Comparison of ENCODE assay signal across 14 cellular contexts in genomic region chr18:72811047-72811446, GRCh38. TPM values are rescaled to one million over a fixed set of nuclear protein-coding genes. Genes with fewer than 3 reads are reported as not detected.
DNase-seq lines count a peak whose midpoint lies in the region; ATAC-seq, FAIRE-seq and TF ChIP-seq lines count a peak whose summit lies in the region.
"Had no signal": no experiment of that assay in that cellular context is flagged by ENCODE, and none has a peak within 500 bp of the region (broad histone marks: within the 10 kb centered on the region; RNA-seq: fewer than 3 reads in every experiment).

No MANE protein-coding gene starts in this region.

- H3K9ac ChIP-seq in GM12878 (ENCODE audit: control insufficient read depth, insufficient read depth, low read length): no peak overlapping the region

- no peaks in the 10 kb centered on the region for H3K27me3 Mint-ChIP-seq in activated CD4-positive, alpha-beta T cell treated with anti-CD3 and anti-CD28 coated beads, Interleukin-2, amount 10 ng/mL, durations not matched to agents 24 days and 14 days
- no peaks in the 10 kb centered on the region for H3K27me3 Mint-ChIP-seq in natural killer cell treated with Interleukin-12 subunit alpha and Interleukin-12 subunit beta and Interleukin-15 and Interleukin-18, amount 100 ng/mL, for 72 hours
- H3K27me3 Mint-ChIP-seq: central memory CD8-positive, alpha-beta T cell had no signal

- H3K79me2 ChIP-seq in GM12878 (ENCODE audit: control insufficient read depth, insufficient read depth, low read length): no peaks in the 10 kb centered on the region

- H3K4me3 ChIP-seq in GM12878 (no peak overlapping the region), H7 (ENCODE audit: insufficient read depth, low read depth, low read length) (no peak overlapping the region)

- H2AFZ ChIP-seq in GM12878 (ENCODE audit: control insufficient read depth, low read depth, low read length): no peak overlapping the region

- no peak for TF ChIP-seq RAD21 in GM12878 (IDR thresholded peaks at IDR 0.05; ENCODE audit: insufficient read depth, low read depth, low read length)

- H3K36me3 ChIP-seq in GM12878 (ENCODE audit: control insufficient read depth in 2 of 2, insufficient read depth in 2 of 2, low read length in 1 of 2) (no peaks in the 10 kb centered on the region), H7 (replicated peaks; ENCODE audit: control insufficient read depth, insufficient read depth, low read length) (no peaks in the 10 kb centered on the region)

- 25% methylated on average over 7 of the region's 7 CpGs for WGBS in GM12878 (ENCODE audit: insufficient coverage, insufficient replicate concordance, low lambda C conversion rate, missing lambda C conversion rate)

- no peak overlapping the region for H3K4me3 Mint-ChIP-seq in activated CD4-positive, alpha-beta T cell treated with anti-CD3 and anti-CD28 coated beads, Interleukin-2, amount 10 ng/mL, durations not matched to agents 24 days and 14 days
- no peak overlapping the region for H3K4me3 Mint-ChIP-seq in natural killer cell treated with Interleukin-12 subunit alpha and Interleukin-12 subunit beta and Interleukin-15 and Interleukin-18, amount 100 ng/mL, for 72 hours
- H3K4me3 Mint-ChIP-seq: central memory CD8-positive, alpha-beta T cell; HFFc6 had no signal

- no peak overlapping the region for H3K27ac ChIP-seq in GM12878 (ENCODE audit: control insufficient read depth, insufficient read depth)

- H4K20me1 ChIP-seq in GM12878 (ENCODE audit: control insufficient read depth, insufficient read depth): no peaks in the 10 kb centered on the region

- no peak for TF ChIP-seq CTCF in GM12878 (IDR thresholded peaks at IDR 0.05 in 2 of 3, conservative IDR thresholded peaks at IDR 0.05 in 1 of 3; ENCODE audit: control insufficient read depth in 2 of 3, extremely low read depth in 1 of 3, insufficient read depth in 1 of 3, low read depth in 3 of 3, low read length in 3 of 3)

- no peak for FAIRE-seq in GM12878 (lab: Jason Lieb, UNC)

- no peak overlapping the region for H3K4me2 ChIP-seq in GM12878 (ENCODE audit: control insufficient read depth, insufficient read depth)

- intact Hi-C loops in GM12878 (cut with micrococcal nuclease; ENCODE audit: unreplicated experiment): no loop called here
- intact Hi-C loops in activated CD4-positive, alpha-beta T cell treated with anti-CD3 and anti-CD28 coated beads, Interleukin-2, amount 10 ng/mL, durations not matched to agents 24 days and 14 days (cut with micrococcal nuclease): no loop called here

- CTCF ChIA-PET in GM12878 (lab: Yijun Ruan, JAX): no interaction called here

- no peak for TF ChIP-seq EP300 in GM12878 (IDR thresholded peaks at IDR 0.05; ENCODE audit: borderline replicate concordance in 1 of 2, control insufficient read depth in 1 of 2, low read depth in 2 of 2, low read length in 2 of 2)

- no peak overlapping the region for H3K27ac Mint-ChIP-seq in activated CD4-positive, alpha-beta T cell treated with anti-CD3 and anti-CD28 coated beads, Interleukin-2, amount 10 ng/mL, durations not matched to agents 24 days and 14 days
- no peak overlapping the region for H3K27ac Mint-ChIP-seq in natural killer cell treated with Interleukin-12 subunit alpha and Interleukin-12 subunit beta and Interleukin-15 and Interleukin-18, amount 100 ng/mL, for 72 hours
- H3K27ac Mint-ChIP-seq: HFFc6 had no signal

- RAD21 ChIA-PET in GM12878 (lab: Charles Lee; ENCODE audit: unreplicated experiment): no interaction called here

- no peaks in the 10 kb centered on the region for H3K36me3 Mint-ChIP-seq in activated CD4-positive, alpha-beta T cell treated with anti-CD3 and anti-CD28 coated beads, Interleukin-2, amount 10 ng/mL, durations not matched to agents 24 days and 14 days (ENCODE audit: low read depth)
- no peaks in the 10 kb centered on the region for H3K36me3 Mint-ChIP-seq in natural killer cell treated with Interleukin-12 subunit alpha and Interleukin-12 subunit beta and Interleukin-15 and Interleukin-18, amount 100 ng/mL, for 72 hours

- H3K4me1 Mint-ChIP-seq in activated CD4-positive, alpha-beta T cell treated with anti-CD3 and anti-CD28 coated beads, Interleukin-2, amount 10 ng/mL, durations not matched to agents 24 days and 14 days: no peaks in the 10 kb centered on the region
- no peaks in the 10 kb centered on the region for H3K4me1 Mint-ChIP-seq in natural killer cell treated with Interleukin-12 subunit alpha and Interleukin-12 subunit beta and Interleukin-15 and Interleukin-18, amount 100 ng/mL, for 72 hours (ENCODE audit: low read depth in 2 of 2)
- H3K4me1 Mint-ChIP-seq: central memory CD8-positive, alpha-beta T cell had no signal

- in situ Hi-C loops in GM12878 (cut with MboI): no loop called here

- peak; percentile 28 for DNase-seq in NCI-H1092 (lab: John Stamatoyannopoulos, UW)
- no peak for DNase-seq in GM12878 (ENCODE audit: low read depth, low spot score)
- no peak for DNase-seq in activated CD4-positive, alpha-beta T cell treated with anti-CD3 and anti-CD28 coated beads, Interleukin-2, amount 10 ng/mL, durations not matched to agents 24 days and 14 days
- no peak for DNase-seq in H7
- no peak for DNase-seq in natural killer cell treated with Interleukin-12 subunit alpha and Interleukin-12 subunit beta and Interleukin-15 and Interleukin-18, amount 100 ng/mL, for 72 hours (ENCODE audit: low spot score)
- DNase-seq: activated T-cell treated with anti-CD3 and anti-CD28 coated beads, Interleukin-2, amount 50 U/mL, for 1 hour; HFFc6; islet precursor cell; NCI-H2081 treated with DMSO at 0.1 percent for 48 hours had no signal

- no TSS peak for BruUV-seq in GM12878 (replicated peaks; lab: Mats Ljungman, UMichigan)

- H3K9me3 ChIP-seq in GM12878 (replicated peaks; ENCODE audit: control insufficient read depth, insufficient read depth, low read length): no peaks in the 10 kb centered on the region

- no peaks in the 10 kb centered on the region for H3K4me1 ChIP-seq in GM12878 (ENCODE audit: control insufficient read depth, insufficient read depth, low read length)

- no peak for TF ChIP-seq POLR2A in GM12878 (IDR thresholded peaks at IDR 0.05; ENCODE audit: low read depth, low read length)

- SMC1A ChIA-PET in GM12878 (lab: Charles Lee; ENCODE audit: uncharacterized antibody, unreplicated experiment): interaction anchor here (0.7 kb wide), 1 partner anchor 47 kb away, joined by 3 read pairs; no protein-coding TSS in a partner anchor

- POLR2A ChIA-PET in GM12878 (lab: Charles Lee): no interaction called here

- H3K27me3 ChIP-seq in GM12878 (replicated peaks in 1 of 2; ENCODE audit: control insufficient read depth in 2 of 2, insufficient read depth in 2 of 2, low read length in 1 of 2): no peaks in the 10 kb centered on the region
- no peaks in the 10 kb centered on the region for H3K27me3 ChIP-seq in H7 (ENCODE audit: control insufficient read depth, insufficient read depth, low read length)

- no peaks in the 10 kb centered on the region for H3K9me3 Mint-ChIP-seq in activated CD4-positive, alpha-beta T cell treated with anti-CD3 and anti-CD28 coated beads, Interleukin-2, amount 10 ng/mL, durations not matched to agents 24 days and 14 days
- H3K9me3 Mint-ChIP-seq in natural killer cell treated with Interleukin-12 subunit alpha and Interleukin-12 subunit beta and Interleukin-15 and Interleukin-18, amount 100 ng/mL, for 72 hours: peaks cover 17% of the 10 kb centered on the region
- H3K9me3 Mint-ChIP-seq: HFFc6 had no signal

- ATAC-seq in GM18868 (IDR thresholded peaks at IDR 0.05; ENCODE audit: unreplicated experiment): peak; percentile 98
- peak; percentile 64 for ATAC-seq in GM21576 (IDR thresholded peaks at IDR 0.05; ENCODE audit: unreplicated experiment)
- peak; percentile 93 for ATAC-seq in GM12878
- no peak for ATAC-seq in HG02588 (IDR thresholded peaks at IDR 0.05; ENCODE audit: unreplicated experiment)
- ATAC-seq in natural killer cell treated with Interleukin-12 subunit alpha and Interleukin-12 subunit beta and Interleukin-15 and Interleukin-18, amount 100 ng/mL, for 72 hours: no peak

TF ChIP-seq in GM12878, 131 proteins besides CTCF, POLR2A, EP300 and RAD21 (continues in another document):
- TF ChIP-seq ATF2 (IDR thresholded peaks at IDR 0.05; ENCODE audit: low read length) (no peak), SIX5 (IDR thresholded peaks at IDR 0.05; ENCODE audit: low read depth, low read length, severe bottlenecking) (no peak)

RNA-seq across cellular contexts. Expression of gene NETO1, which starts 56.7 kb away (rescaled TPM):
- total RNA-seq in GM12878 (2013; cell fraction: nucleolus; rRNA removed): not detected in 2 replicates
- total RNA-seq in GM12878 (2014; rRNA removed) (0.05 TPM in 1 of 2 replicates, not detected in the other), GM12878 (2014; rRNA removed; fragmentation: Illumina TruSeq; extraction: Trizol) (not detected in 2 replicates), GM12878 (2021) (not detected in 2 replicates)
- not detected for polyA plus RNA-seq in GM12878 (2011; ENCODE audit: low read depth)
- polyA plus RNA-seq in GM12878 (2011; rRNA removed) (0.10 and 0.52 TPM in 2 replicates), GM12878 (2014; fragmentation: Illumina TruSeq; extraction: Trizol) (not detected in 2 replicates), GM12878 (2014; fragmentation: Nextera tagmentation; extraction: Ambion mirVana) (not detected), GM12878 (2014; rRNA removed) (not detected in 2 replicates), GM12878 (2016; fragmentation: Nextera tagmentation; extraction: Ambion mirVana) (not detected)
- 0.10 and 0.33 TPM in 2 replicates for polyA plus RNA-seq in GM12878 (2011; cell fraction: cytosol; rRNA removed)
- polyA plus RNA-seq in GM12878 (2011; cell fraction: nucleus; rRNA removed): 0.79 and 0.83 TPM in 2 replicates
- not detected in 2 replicates for polyA plus RNA-seq in GM12878 (2012)
- 0.15 and 1.1 TPM in 2 replicates for polyA minus RNA-seq in GM12878 (2011; rRNA and poly(A)+ RNA removed)
- not detected in 2 replicates for polyA minus RNA-seq in GM12878 (2011; cell fraction: cytosol; rRNA and poly(A)+ RNA removed)
- polyA minus RNA-seq in GM12878 (2011; cell fraction: nucleus; rRNA and poly(A)+ RNA removed): 1.5 and 3.0 TPM in 2 replicates
- not detected in 2 replicates for total RNA-seq in activated CD4-positive, alpha-beta T cell treated with anti-CD3 and anti-CD28 coated beads, Interleukin-2, amount 10 ng/mL, durations not matched to agents 24 days and 14 days
- total RNA-seq in H7 (2014; rRNA removed; shearing (Covaris generic)): 9.9 and 15.9 TPM in 2 replicates
- total RNA-seq in natural killer cell treated with Interleukin-12 subunit alpha and Interleukin-12 subunit beta and Interleukin-15 and Interleukin-18, amount 100 ng/mL, for 72 hours: not detected
- total RNA-seq: HFFc6; T-helper 1 cell treated with Interleukin-12 subunit alpha and Interleukin-12 subunit beta and Interleukin-4 antibody, amounts not matched to agents 30 ng/mL and 1 ng/mL, for 36 hours had no signal

Comparison
In these comparisons a context has a peak if more than half of its experiments do, and no peak if none do; other contexts are left out.
1. ATAC-seq: peak in GM18868 (single experiment), GM21576 (single experiment) and GM12878 (single experiment); none in HG02588 (single experiment) and natural killer cell treated with Interleukin-12 subunit alpha and Interleukin-12 subunit beta and Interleukin-15 and Interleukin-18, amount 100 ng/mL, for 72 hours (0 of 2).
2. RNA of gene NETO1, which starts 56.7 kb away (total RNA-seq): 9.9 to 15.9 TPM in H7; not detected in activated CD4-positive, alpha-beta T cell treated with anti-CD3 and anti-CD28 coated beads, Interleukin-2, amount 10 ng/mL, durations not matched to agents 24 days and 14 days, 0.05 TPM in GM12878 and not detected in natural killer cell treated with Interleukin-12 subunit alpha and Interleukin-12 subunit beta and Interleukin-15 and Interleukin-18, amount 100 ng/mL, for 72 hours; every median in the first group is over 10 times any median in the second.